15 cellular contexts compared by ENCODE assay signal in the genomic region with DNA sequence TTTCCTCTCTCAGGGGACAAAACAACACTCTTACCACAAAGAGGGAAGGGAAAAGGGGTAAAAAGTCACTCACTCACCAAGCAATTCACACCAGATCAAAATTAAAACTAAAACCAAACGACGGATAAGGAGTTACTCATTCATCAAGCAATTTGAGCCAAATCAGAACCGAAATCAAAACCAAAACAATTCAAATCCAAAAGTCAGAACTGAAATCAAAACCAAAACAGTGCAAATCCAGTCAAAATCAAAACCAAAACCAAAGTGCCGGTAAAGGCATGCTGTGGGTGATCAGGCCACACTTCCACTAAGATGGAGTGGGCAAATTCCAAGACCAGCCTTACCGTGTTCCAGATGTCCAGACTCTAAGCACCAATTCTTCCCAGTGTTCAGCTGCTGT.
DNase-seq lines count a peak whose midpoint lies in the region; ATAC-seq, FAIRE-seq and TF ChIP-seq lines count a peak whose summit lies in the region.
"Had no signal": no experiment of that assay in that cellular context is flagged by ENCODE, and none has a peak within 500 bp of the region (broad histone marks: within the 10 kb centered on the region; RNA-seq: fewer than 3 reads in every experiment).

No MANE protein-coding gene starts in this region.

- H3K27ac ChIP-seq in transverse colon = no peak overlapping the region

- peak; percentile 90 for FAIRE-seq in GM19239 (lab: Jason Lieb, UNC)

- H3K4me3 ChIP-seq in transverse colon = no peak overlapping the region

- H3K4me1 ChIP-seq in transverse colon = no peaks in the 10 kb centered on the region

- H3K27me3 Mint-ChIP-seq in memory B cell = no peaks in the 10 kb centered on the region
- H3K27me3 Mint-ChIP-seq: activated naive CD4-positive, alpha-beta T cell treated with anti-CD3 and anti-CD28 coated beads, Interleukin-2, amount 50 U/mL, for 24 hours; progenitor cell of endocrine pancreas; stimulated activated naive CD8-positive, alpha-beta T cell treated with anti-CD3 and anti-CD28 coated beads, Interleukin-15, amount 100 ng/mL, for 72 hours; T-cell had no signal

- peaks cover 13% of the 10 kb centered on the region for H3K4me1 Mint-ChIP-seq in memory B cell
- H3K4me1 Mint-ChIP-seq: activated naive CD4-positive, alpha-beta T cell treated with anti-CD3 and anti-CD28 coated beads, Interleukin-2, amount 50 U/mL, for 24 hours; mesothelial cell of epicardium; stimulated activated naive CD8-positive, alpha-beta T cell treated with anti-CD3 and anti-CD28 coated beads, Interleukin-15, amount 100 ng/mL, for 72 hours; T-cell had no signal

- DNase-seq in GM19239 (ENCODE audit: insufficient read length, low spot score) (no peak), memory B cell (ENCODE audit: low spot score in 2 of 2) (peak in 1 of 2 donors; percentile 34), C1 segment of cervical spinal cord (lab: John Stamatoyannopoulos, UW) (no peak), RKO (ENCODE audit: low spot score) (no peak), transverse colon (no peak)
- DNase-seq: H7; NCI-H1930; stimulated activated CD4-positive, alpha-beta T cell treated with anti-CD3 and anti-CD28 coated beads, Interleukin-4, amount 100 ng/mL, for 1 hour; stimulated activated naive CD8-positive, alpha-beta T cell treated with anti-CD3 and anti-CD28 coated beads, Interleukin-15, amount 100 ng/mL, for 72 hours; T-cell had no signal

- H3K36me3 ChIP-seq in transverse colon = no peaks in the 10 kb centered on the region

- WGBS in transverse colon (ENCODE audit: low coverage in 1 of 2), 2 donors = 46 to 84% methylated on average over 2 to 5 of the region's 5 CpGs

- TF ChIP-seq POLR2A in transverse colon (IDR thresholded peaks at IDR 0.05) = no peak

- H3K27me3 ChIP-seq in transverse colon = no peaks in the 10 kb centered on the region

- in situ Hi-C loops in transverse colon (cut with MboI; ENCODE audit: low pct_ligation_motif_present in 1 of 4, low pct_unique_long_range_greater_than_20kb in 1 of 4, low sequenced_read_pairs in 3 of 4) = no loop called here

- peak; percentile 56 for ATAC-seq in HG02642 (IDR thresholded peaks at IDR 0.05; ENCODE audit: poor library complexity, unreplicated experiment)
- ATAC-seq in HG03558 (IDR thresholded peaks at IDR 0.05; ENCODE audit: extremely low read depth, unreplicated experiment) = peak; percentile 79
- peak; percentile 78 for ATAC-seq in memory B cell (ENCODE audit: low read depth)
- ATAC-seq: stimulated activated naive CD8-positive, alpha-beta T cell treated with anti-CD3 and anti-CD28 coated beads, Interleukin-15, amount 100 ng/mL, for 72 hours; T-cell had no signal

- no peak for TF ChIP-seq EP300 in transverse colon (IDR thresholded peaks at IDR 0.05; ENCODE audit: low read depth)

- intact Hi-C loops in transverse colon (cut with DNase I; ENCODE audit: low total_unique reads) = no loop called here

- H3K27ac Mint-ChIP-seq in memory B cell = peak overlapping the region; percentile 82
- H3K27ac Mint-ChIP-seq: activated naive CD4-positive, alpha-beta T cell treated with anti-CD3 and anti-CD28 coated beads, Interleukin-2, amount 50 U/mL, for 24 hours; mesothelial cell of epicardium; progenitor cell of endocrine pancreas; stimulated activated naive CD8-positive, alpha-beta T cell treated with anti-CD3 and anti-CD28 coated beads, Interleukin-15, amount 100 ng/mL, for 72 hours; T-cell had no signal

- H3K9me3 Mint-ChIP-seq in memory B cell = no peaks in the 10 kb centered on the region

- H3K36me3 Mint-ChIP-seq in memory B cell = no peaks in the 10 kb centered on the region
- H3K36me3 Mint-ChIP-seq: activated naive CD4-positive, alpha-beta T cell treated with anti-CD3 and anti-CD28 coated beads, Interleukin-2, amount 50 U/mL, for 24 hours; mesothelial cell of epicardium; T-cell had no signal

- peaks cover 0 to 4% of the 10 kb centered on the region in 2 donors for H3K9me3 ChIP-seq in transverse colon

- no peak for TF ChIP-seq CTCF in transverse colon (IDR thresholded peaks at IDR 0.05)

- H3K4me3 Mint-ChIP-seq in memory B cell = peak overlapping the region; percentile 45
- H3K4me3 Mint-ChIP-seq: activated naive CD4-positive, alpha-beta T cell treated with anti-CD3 and anti-CD28 coated beads, Interleukin-2, amount 50 U/mL, for 24 hours; mesothelial cell of epicardium; stimulated activated naive CD8-positive, alpha-beta T cell treated with anti-CD3 and anti-CD28 coated beads, Interleukin-15, amount 100 ng/mL, for 72 hours; T-cell had no signal
